ENCODE assay signal across 18 cellular contexts in genomic region chr17:56602292-56603130, GRCh38. TPM values are rescaled to one million over a fixed set of nuclear protein-coding genes. Genes with fewer than 3 reads are reported as not detected.
DNase-seq lines count a peak whose midpoint lies in the region; FAIRE-seq and TF ChIP-seq lines count a peak whose summit lies in the region.
"Had no signal": no experiment of that assay in that cellular context is flagged by ENCODE, and none has a peak within 500 bp of the region (broad histone marks: within the 10 kb centered on the region; RNA-seq: fewer than 3 reads in every experiment).

No MANE protein-coding gene starts in this region.

- peaks cover 16 to 39% (median 36%) of the 10 kb centered on the region in 4 donors for H3K4me1 Mint-ChIP-seq in CD4-positive, alpha-beta memory T cell
- peaks cover 49% of the 10 kb centered on the region for H3K4me1 Mint-ChIP-seq in activated CD4-positive, alpha-beta T cell treated with anti-CD3 and anti-CD28 coated beads, Interleukin-2, amount 10 ng/mL, durations not matched to agents 7 days and 5 days
- peaks cover 18% of the 10 kb centered on the region for H3K4me1 Mint-ChIP-seq in nephron progenitor cell
- H3K4me1 Mint-ChIP-seq: activated CD8-positive, alpha-beta memory T cell treated with anti-CD3 and anti-CD28 coated beads, Interleukin-2, amount 10 ng/mL, durations not matched to agents 7 days and 5 days had no signal

- H3K4me3 ChIP-seq in BLaER1 (no peak overlapping the region), bronchial epithelial cell (ENCODE audit: low read depth, low read length) (no peak overlapping the region)
- H3K4me3 ChIP-seq in CD4-positive, alpha-beta memory T cell (ENCODE audit: low read length in 2 of 2), result no peak overlapping the region
- H3K4me3 ChIP-seq: cardiac muscle cell, left ventricle myocardium inferior, skin epidermis, tibial artery had no signal

- peak overlapping the region; percentile 26 for H3K4me2 ChIP-seq in BLaER1

- peak in 2 of 5 donors; percentile 35 to 37 for DNase-seq in CD4-positive, alpha-beta memory T cell
- DNase-seq in activated CD4-positive, alpha-beta T cell treated with anti-CD3 and anti-CD28 coated beads, Interleukin-2, amount 10 ng/mL, durations not matched to agents 7 days and 5 days, result peak; percentile 41
- DNase-seq in bronchial epithelial cell (ENCODE audit: low read depth) (no peak), nephron progenitor cell (no peak), DMS79 (lab: John Stamatoyannopoulos, UW) (no peak), NCI-H2227 treated with DMSO at 0.1 percent for 48 hours (lab: John Stamatoyannopoulos, UW) (no peak), medulla oblongata (ENCODE audit: extremely low spot score) (no peak)
- DNase-seq: activated CD8-positive, alpha-beta memory T cell treated with anti-CD3 and anti-CD28 coated beads, Interleukin-2, amount 10 ng/mL, durations not matched to agents 7 days and 5 days; glutamatergic neuron; left ventricle myocardium inferior; MV-4-11; NCI-H2081 treated with DMSO at 0.1 percent for 48 hours; NCI-H524; tibial artery had no signal

- FAIRE-seq in bronchial epithelial cell (lab: Jason Lieb, UNC), result peak; percentile 23

- H3K27ac ChIP-seq in BLaER1, result no peak overlapping the region
- H3K27ac ChIP-seq in CD4-positive, alpha-beta memory T cell (ENCODE audit: low read depth, low read length), result no peak overlapping the region
- H3K27ac ChIP-seq: cardiac muscle cell, left ventricle myocardium inferior, skin epidermis, tibial artery had no signal

- no peak overlapping the region for H3K9ac ChIP-seq in BLaER1

- no peaks in the 10 kb centered on the region for H3K27me3 ChIP-seq in BLaER1
- H3K27me3 ChIP-seq in CD4-positive, alpha-beta memory T cell (ENCODE audit: insufficient read depth, low read length), result peaks cover 12% of the 10 kb centered on the region
- H3K27me3 ChIP-seq in bronchial epithelial cell (ENCODE audit: control insufficient read depth, insufficient read depth, low read length), result peaks cover 3% of the 10 kb centered on the region
- H3K27me3 ChIP-seq: cardiac muscle cell had no signal

- peaks cover 19 to 36% of the 10 kb centered on the region in 2 donors for H3K27me3 Mint-ChIP-seq in CD4-positive, alpha-beta memory T cell
- H3K27me3 Mint-ChIP-seq in activated CD4-positive, alpha-beta T cell treated with anti-CD3 and anti-CD28 coated beads, Interleukin-2, amount 10 ng/mL, durations not matched to agents 7 days and 5 days, result peaks cover 10% of the 10 kb centered on the region
- H3K27me3 Mint-ChIP-seq in nephron progenitor cell (ENCODE audit: low read depth, poor library complexity), result peaks cover 47% of the 10 kb centered on the region

- H4K20me1 ChIP-seq in BLaER1, result no peaks in the 10 kb centered on the region

- H3K9me3 Mint-ChIP-seq in CD4-positive, alpha-beta memory T cell, result peaks cover 0 to 3% (median 0%) of the 10 kb centered on the region in 8 donors
- H3K9me3 Mint-ChIP-seq in activated CD4-positive, alpha-beta T cell treated with anti-CD3 and anti-CD28 coated beads, Interleukin-2, amount 10 ng/mL, durations not matched to agents 7 days and 5 days, result no peaks in the 10 kb centered on the region
- H3K9me3 Mint-ChIP-seq in nephron progenitor cell, result no peaks in the 10 kb centered on the region

- H3K4me3 Mint-ChIP-seq in CD4-positive, alpha-beta memory T cell, result peak overlapping the region in 5 of 8 donors; percentile 7 to 50 (median 18)
- no peak overlapping the region for H3K4me3 Mint-ChIP-seq in activated CD4-positive, alpha-beta T cell treated with anti-CD3 and anti-CD28 coated beads, Interleukin-2, amount 10 ng/mL, durations not matched to agents 7 days and 5 days
- no peak overlapping the region for H3K4me3 Mint-ChIP-seq in nephron progenitor cell
- H3K4me3 Mint-ChIP-seq: activated CD8-positive, alpha-beta memory T cell treated with anti-CD3 and anti-CD28 coated beads, Interleukin-2, amount 10 ng/mL, durations not matched to agents 7 days and 5 days had no signal

- H3K4me1 ChIP-seq in BLaER1, result peaks cover 54% of the 10 kb centered on the region
- peaks cover 37% of the 10 kb centered on the region for H3K4me1 ChIP-seq in CD4-positive, alpha-beta memory T cell (ENCODE audit: insufficient read depth, low read length)

- CTCF ChIA-PET in CD4-positive, alpha-beta memory T cell (lab: Charles Lee; ENCODE audit: partially characterized antibody), result interaction anchor here (0.9 to 2.3 kb wide), 4 partner anchors 9 to 177 kb away, joined by 3 to 11 read pairs (median 4); partner anchors contain the start of gene NOG
- CTCF ChIA-PET in activated CD4-positive, alpha-beta T cell treated with anti-CD3 and anti-CD28 coated beads, Interleukin-2, amount 10 ng/mL, durations not matched to agents 7 days and 5 days (lab: Charles Lee), result interaction anchor here (1.4 kb wide), 1 partner anchor 10 kb away, joined by 7 read pairs; the partner anchor contains the start of gene NOG

- no peak for TF ChIP-seq CTCF in bronchial epithelial cell (IDR thresholded peaks at IDR 0.05; ENCODE audit: insufficient read depth, low read length, severe bottlenecking)
- TF ChIP-seq CTCF in nephron progenitor cell (IDR thresholded peaks at IDR 0.05), result no peak

- H3K36me3 ChIP-seq in BLaER1 (no peaks in the 10 kb centered on the region), bronchial epithelial cell (ENCODE audit: control insufficient read depth, insufficient read depth, low read length) (no peaks in the 10 kb centered on the region)
- H3K36me3 ChIP-seq in CD4-positive, alpha-beta memory T cell (ENCODE audit: insufficient read depth, low read length), result no peaks in the 10 kb centered on the region
- H3K36me3 ChIP-seq: cardiac muscle cell, left ventricle myocardium inferior, tibial artery had no signal

- peaks cover 0 to 3% of the 10 kb centered on the region in 2 donors for H3K36me3 Mint-ChIP-seq in CD4-positive, alpha-beta memory T cell
- no peaks in the 10 kb centered on the region for H3K36me3 Mint-ChIP-seq in activated CD4-positive, alpha-beta T cell treated with anti-CD3 and anti-CD28 coated beads, Interleukin-2, amount 10 ng/mL, durations not matched to agents 7 days and 5 days (ENCODE audit: low read depth)
- H3K36me3 Mint-ChIP-seq in nephron progenitor cell (ENCODE audit: low read depth), result no peaks in the 10 kb centered on the region
- H3K36me3 Mint-ChIP-seq: activated CD8-positive, alpha-beta memory T cell treated with anti-CD3 and anti-CD28 coated beads, Interleukin-2, amount 10 ng/mL, durations not matched to agents 7 days and 5 days had no signal

- no peaks in the 10 kb centered on the region for H3K9me3 ChIP-seq in BLaER1
- H3K9me3 ChIP-seq in CD4-positive, alpha-beta memory T cell (ENCODE audit: control insufficient read depth in 1 of 2, low read length in 2 of 2), result no peaks in the 10 kb centered on the region
- H3K9me3 ChIP-seq: left ventricle myocardium inferior, tibial artery had no signal

- intact Hi-C loops in CD4-positive, alpha-beta memory T cell (cut with micrococcal nuclease), result no loop called here

- POLR2A ChIA-PET in CD4-positive, alpha-beta memory T cell (lab: Charles Lee; ENCODE audit: partially characterized antibody), result interaction anchor here (1.4 to 1.7 kb wide), 2 partner anchors 8 to 9 kb away, joined by 7 to 12 read pairs; partner anchors contain the start of gene NOG
- POLR2A ChIA-PET in activated CD4-positive, alpha-beta T cell treated with anti-CD3 and anti-CD28 coated beads, Interleukin-2, amount 10 ng/mL, durations not matched to agents 7 days and 5 days (lab: Charles Lee), result no interaction called here

- peak overlapping the region; percentile 65 to 96 (median 79) for H3K27ac Mint-ChIP-seq in CD4-positive, alpha-beta memory T cell
- H3K27ac Mint-ChIP-seq in activated CD4-positive, alpha-beta T cell treated with anti-CD3 and anti-CD28 coated beads, Interleukin-2, amount 10 ng/mL, durations not matched to agents 7 days and 5 days, result peak overlapping the region; percentile 89
- no peak overlapping the region for H3K27ac Mint-ChIP-seq in nephron progenitor cell
- H3K27ac Mint-ChIP-seq: activated CD8-positive, alpha-beta memory T cell treated with anti-CD3 and anti-CD28 coated beads, Interleukin-2, amount 10 ng/mL, durations not matched to agents 7 days and 5 days had no signal

RNA-seq across cellular contexts. Expression of gene NOG, which starts 9.0 kb away (rescaled TPM):
- total RNA-seq in CD4-positive, alpha-beta memory T cell, result 10 to 100 TPM; 15.4 to 16.2 TPM
- 1 to 10 TPM in 1 of 2 donors, under 1 TPM in 1; 0.88 to 3.6 TPM for polyA plus RNA-seq in CD4-positive, alpha-beta memory T cell
- total RNA-seq in activated CD4-positive, alpha-beta T cell treated with anti-CD3 and anti-CD28 coated beads, Interleukin-2, amount 10 ng/mL, durations not matched to agents 7 days and 5 days, result under 1 TPM; 0.37 to 0.64 TPM
- under 0.01 and 0.26 TPM in 2 replicates for total RNA-seq in bronchial epithelial cell
- total RNA-seq: activated CD8-positive, alpha-beta memory T cell treated with anti-CD3 and anti-CD28 coated beads, Interleukin-2, amount 10 ng/mL, durations not matched to agents 7 days and 5 days; SK-MEL-5 had no signal

Comparison
In these comparisons a context has a peak if more than half of its experiments do, and no peak if none do; other contexts are left out.
1. H3K4me3 Mint-ChIP-seq: peak in CD4-positive, alpha-beta memory T cell (5 of 8); none in activated CD4-positive, alpha-beta T cell treated with anti-CD3 and anti-CD28 coated beads, Interleukin-2, amount 10 ng/mL, durations not matched to agents 7 days and 5 days (single experiment) and nephron progenitor cell (single experiment).
2. RNA of gene NOG, which starts 9.0 kb away (total RNA-seq): 15.4 to 16.2 TPM in CD4-positive, alpha-beta memory T cell; 0.37 to 0.64 TPM in activated CD4-positive, alpha-beta T cell treated with anti-CD3 and anti-CD28 coated beads, Interleukin-2, amount 10 ng/mL, durations not matched to agents 7 days and 5 days and under 0.01 to 0.26 TPM in bronchial epithelial cell; every median in the first group is over 4 times any median in the second.